In genomic region chr1:192629602-192630001, GRCh38 we compare ENCODE assay signal across 16 cellular contexts. TPM values are rescaled to one million over a fixed set of nuclear protein-coding genes. Genes with fewer than 3 reads are reported as not detected.
DNase-seq lines count a peak whose midpoint lies in the region; ATAC-seq and TF ChIP-seq lines count a peak whose summit lies in the region.
"Had no signal": no experiment of that assay in that cellular context is flagged by ENCODE, and none has a peak within 500 bp of the region (broad histone marks: within the 10 kb centered on the region; RNA-seq: fewer than 3 reads in every experiment).

No MANE protein-coding gene starts in this region.

- peak overlapping the region; percentile 99 for H3K27ac ChIP-seq in SU-DHL-6 (ENCODE audit: low read depth, low read length)
- H3K27ac ChIP-seq: KMS-11, RWPE1, SJSA1 had no signal

- no peaks in the 10 kb centered on the region for H4K20me1 ChIP-seq in SU-DHL-6 (ENCODE audit: low read depth, low read length)

- H3K4me3 ChIP-seq in SU-DHL-6 (ENCODE audit: insufficient read depth, low read length, poor library complexity, severe bottlenecking), result peak overlapping the region; percentile 50
- H3K4me3 ChIP-seq: HAP-1, MG63, SJSA1 had no signal

- peaks cover 79% of the 10 kb centered on the region for H3F3A ChIP-seq in SU-DHL-6 (ENCODE audit: insufficient read depth)

- H3K4me1 Mint-ChIP-seq in Calu3 (ENCODE audit: low read depth, unreplicated experiment), result peaks cover 50% of the 10 kb centered on the region

- H2AFZ ChIP-seq in SU-DHL-6 (ENCODE audit: low read depth, low read length, severe bottlenecking), result peak overlapping the region; percentile 25

- CTCF ChIA-PET in Calu3 (lab: Charles Lee), result no interaction called here

- no peaks in the 10 kb centered on the region for H3K36me3 Mint-ChIP-seq in Calu3 (ENCODE audit: insufficient read depth, unreplicated experiment)

- H3K9ac ChIP-seq in SU-DHL-6 (ENCODE audit: low read length), result peak overlapping the region; percentile 73
- H3K9ac ChIP-seq: KMS-11 had no signal

- intact Hi-C loops in Right ventricle myocardium inferior (cut with DNase I), result loop anchor here (5.0 kb wide), 1 partner anchor 178 kb away; the partner anchor contains the start of gene RGS2
- intact Hi-C loops in cardiac septum (cut with DNase I), result no loop called here
- intact Hi-C loops in left ventricle myocardium superior (cut with micrococcal nuclease), result no loop called here
- intact Hi-C loops in Calu3 (cut with micrococcal nuclease; ENCODE audit: unreplicated experiment), result loop anchor here (5.0 kb wide), 4 partner anchors 73 to 178 kb away; partner anchors contain the start of gene RGS2

- TF ChIP-seq CTCF in SU-DHL-6 (IDR thresholded peaks at IDR 0.05; ENCODE audit: insufficient read depth, low read length, poor library complexity, severe bottlenecking) (no peak), Calu3 (IDR thresholded peaks at IDR 0.05; ENCODE audit: unreplicated experiment) (no peak)

- no peaks in the 10 kb centered on the region for H3K9me3 Mint-ChIP-seq in Calu3 (ENCODE audit: low read depth, unreplicated experiment)

- BruUV-seq in Calu3 (replicated peaks; lab: Mats Ljungman, UMichigan), result no TSS peak

- H3K36me3 ChIP-seq in SU-DHL-6 (ENCODE audit: low read length), result no peaks in the 10 kb centered on the region
- H3K36me3 ChIP-seq: HAP-1, MG63, SJSA1 had no signal

- H3K27me3 ChIP-seq in SU-DHL-6 (ENCODE audit: low read length), result no peaks in the 10 kb centered on the region
- H3K27me3 ChIP-seq: MG63, SJSA1 had no signal

- H3K27me3 Mint-ChIP-seq in Calu3 (ENCODE audit: unreplicated experiment), result no peaks in the 10 kb centered on the region

- no peak overlapping the region for H3K27ac Mint-ChIP-seq in Calu3 (ENCODE audit: unreplicated experiment)

- H3K9me2 ChIP-seq in SU-DHL-6 (replicated peaks; ENCODE audit: insufficient read depth, low read length), result no peaks in the 10 kb centered on the region

- peaks cover 57% of the 10 kb centered on the region for H3K79me2 ChIP-seq in SU-DHL-6 (ENCODE audit: insufficient read depth, low read length)

- DNase-seq in Right ventricle myocardium inferior (ENCODE audit: missing footprints) (no peak), cardiac septum (ENCODE audit: low spot score) (no peak), left ventricle myocardium superior (no peak), Calu3 (no peak), GM19238 (ENCODE audit: insufficient read length, low spot score) (no peak)
- DNase-seq: C1 segment of cervical spinal cord, MG63, NCI-H1092 treated with DMSO at 0.1 percent for 48 hours, NCI-H1694, NCI-H510A treated with DMSO at 0.1 percent for 48 hours had no signal

- peak overlapping the region; percentile 100 for H3K4me2 ChIP-seq in SU-DHL-6 (ENCODE audit: low read depth, low read length, poor library complexity, severe bottlenecking)
- H3K4me2 ChIP-seq: KMS-11 had no signal

- H3K4me3 Mint-ChIP-seq in Calu3 (ENCODE audit: low read depth, unreplicated experiment), result no peak overlapping the region

- H3K9me3 ChIP-seq in SU-DHL-6 (ENCODE audit: insufficient read depth, low read length), result no peaks in the 10 kb centered on the region
- H3K9me3 ChIP-seq: HAP-1, MG63, SJSA1 had no signal

- ATAC-seq in Right ventricle myocardium inferior (peak; percentile 73), left ventricle myocardium superior (peak; percentile 84), GM18907 (IDR thresholded peaks at IDR 0.05; ENCODE audit: unreplicated experiment) (no peak)

RNA-seq across cellular contexts. Expression of gene RGS13, which starts 6.3 kb away (rescaled TPM):
- not detected for total RNA-seq in Right ventricle myocardium inferior
- 0.27 TPM for total RNA-seq in cardiac septum
- not detected for total RNA-seq in left ventricle myocardium superior
- not detected in 2 replicates for total RNA-seq in Calu3 (2022)
- total RNA-seq: SJSA1 had no signal

RNA-seq across cellular contexts. Expression of gene RGS1, which starts 54.0 kb away (rescaled TPM):
- total RNA-seq in Right ventricle myocardium inferior (0.32 TPM), cardiac septum (2.6 TPM), left ventricle myocardium superior (0.59 TPM), Calu3 (2022) (not detected in 2 replicates)
- total RNA-seq: SJSA1 had no signal

Comparison
In these comparisons a context has a peak if more than half of its experiments do, and no peak if none do; other contexts are left out.
1. intact Hi-C loops: an anchor here in Right ventricle myocardium inferior (5.0 kb wide) and Calu3 (5.0 kb wide); none called in cardiac septum and left ventricle myocardium superior.